ENCODE assay signal across 8 cellular contexts in the genomic region with DNA sequence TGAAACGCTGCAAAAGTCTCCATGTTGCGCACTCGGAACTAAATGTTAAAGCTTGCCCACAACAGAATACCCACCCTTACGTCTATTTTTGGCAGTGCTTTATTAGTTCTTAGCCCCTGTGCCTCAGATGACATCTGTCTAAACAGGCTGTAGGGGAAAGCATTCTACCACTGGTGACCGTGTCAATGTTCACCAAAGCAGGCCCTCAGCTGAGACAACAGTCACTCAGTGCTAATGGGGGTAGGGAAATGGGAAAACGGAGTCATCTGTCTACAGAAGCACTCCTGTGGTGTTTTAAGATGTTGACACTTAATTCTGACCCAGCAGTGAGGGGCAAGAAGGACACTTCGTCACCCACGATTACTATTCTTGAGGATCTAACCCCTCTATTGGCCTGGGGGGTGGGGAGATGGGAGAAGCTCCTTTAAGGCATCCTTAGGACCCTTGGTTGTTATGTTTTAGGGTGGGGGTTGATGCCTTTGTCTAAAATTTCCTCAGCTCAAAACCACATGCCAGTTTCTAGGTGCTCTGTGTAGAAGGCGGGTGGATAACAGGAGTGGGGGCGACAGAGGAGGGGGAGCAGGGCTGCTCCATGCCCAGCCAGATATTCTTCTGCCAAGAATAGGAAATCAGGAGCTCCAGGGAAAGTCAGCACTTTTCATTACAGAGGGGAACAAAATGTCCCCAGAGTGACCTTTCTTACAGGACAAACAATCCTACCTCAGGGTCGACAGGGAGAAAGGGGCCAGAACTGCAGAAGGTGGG. TPM values are rescaled to one million over a fixed set of nuclear protein-coding genes. Genes with fewer than 3 reads are reported as not detected.
DNase-seq lines count a peak whose midpoint lies in the region; ATAC-seq and TF ChIP-seq lines count a peak whose summit lies in the region.
"Had no signal": no experiment of that assay in that cellular context is flagged by ENCODE, and none has a peak within 500 bp of the region (broad histone marks: within the 10 kb centered on the region; RNA-seq: fewer than 3 reads in every experiment).

No MANE protein-coding gene starts in this region.

- H3K9me3 Mint-ChIP-seq in chondrocyte (ENCODE audit: low read depth): no peaks in the 10 kb centered on the region
- H3K9me3 Mint-ChIP-seq in natural killer cell treated with Interleukin-12 subunit alpha and Interleukin-12 subunit beta and Interleukin-15 and Interleukin-18, amount 100 ng/mL, for 72 hours: peaks cover 2% of the 10 kb centered on the region

- H3K36me3 ChIP-seq in DOHH2 (ENCODE audit: control insufficient read depth, low read length): peaks cover 33% of the 10 kb centered on the region

- TF ChIP-seq CTCF in DOHH2 (IDR thresholded peaks at IDR 0.05; ENCODE audit: low read depth, low read length, poor library complexity, severe bottlenecking) (no peak), chondrocyte (IDR thresholded peaks at IDR 0.05) (no peak)

- peaks cover 8% of the 10 kb centered on the region for H3K36me3 Mint-ChIP-seq in chondrocyte (ENCODE audit: low read depth)
- no peaks in the 10 kb centered on the region for H3K36me3 Mint-ChIP-seq in natural killer cell treated with Interleukin-12 subunit alpha and Interleukin-12 subunit beta and Interleukin-15 and Interleukin-18, amount 100 ng/mL, for 72 hours

- peak overlapping the region; percentile 51 for H3K4me3 Mint-ChIP-seq in chondrocyte (ENCODE audit: unreplicated experiment)
- peak overlapping the region; percentile 39 for H3K4me3 Mint-ChIP-seq in natural killer cell treated with Interleukin-12 subunit alpha and Interleukin-12 subunit beta and Interleukin-15 and Interleukin-18, amount 100 ng/mL, for 72 hours

- peak overlapping the region; percentile 84 for H3K27ac Mint-ChIP-seq in chondrocyte (ENCODE audit: unreplicated experiment)
- no peak overlapping the region for H3K27ac Mint-ChIP-seq in natural killer cell treated with Interleukin-12 subunit alpha and Interleukin-12 subunit beta and Interleukin-15 and Interleukin-18, amount 100 ng/mL, for 72 hours

- H3K27ac ChIP-seq in DOHH2 (ENCODE audit: low read depth, low read length): peak overlapping the region; percentile 63

- peak overlapping the region; percentile 91 for H3K4me2 ChIP-seq in DOHH2 (ENCODE audit: low read length)

- peaks cover 35% of the 10 kb centered on the region for H3K79me2 ChIP-seq in DOHH2 (ENCODE audit: control insufficient read depth, low read length)

- H3K27me3 Mint-ChIP-seq in chondrocyte (ENCODE audit: low read depth): peaks cover 2% of the 10 kb centered on the region
- H3K27me3 Mint-ChIP-seq in natural killer cell treated with Interleukin-12 subunit alpha and Interleukin-12 subunit beta and Interleukin-15 and Interleukin-18, amount 100 ng/mL, for 72 hours: peaks cover 56 to 59% of the 10 kb centered on the region in 2 donors

- H3K9me3 ChIP-seq in DOHH2 (ENCODE audit: control insufficient read depth, insufficient read depth, low read length): no peaks in the 10 kb centered on the region

- no peaks in the 10 kb centered on the region for H4K20me1 ChIP-seq in DOHH2 (ENCODE audit: control insufficient read depth, insufficient read depth, low read depth, low read length)

- peaks cover 46% of the 10 kb centered on the region for H3K4me1 Mint-ChIP-seq in chondrocyte (ENCODE audit: low read depth)
- peaks cover 11 to 13% of the 10 kb centered on the region in 2 donors for H3K4me1 Mint-ChIP-seq in natural killer cell treated with Interleukin-12 subunit alpha and Interleukin-12 subunit beta and Interleukin-15 and Interleukin-18, amount 100 ng/mL, for 72 hours (ENCODE audit: low read depth in 2 of 2)

- no peaks in the 10 kb centered on the region for H3K9me2 ChIP-seq in DOHH2 (replicated peaks; ENCODE audit: control insufficient read depth, low read length)

- H3K4me1 ChIP-seq in DOHH2 (ENCODE audit: control insufficient read depth, low read length): peaks cover 95% of the 10 kb centered on the region

- H3K27me3 ChIP-seq in DOHH2 (ENCODE audit: control insufficient read depth, low read length): peaks cover 6% of the 10 kb centered on the region; the same call in 1 of the 2 replicates

- DNase-seq in chondrocyte (ENCODE audit: low spot score): no peak
- DNase-seq in natural killer cell treated with Interleukin-12 subunit alpha and Interleukin-12 subunit beta and Interleukin-15 and Interleukin-18, amount 100 ng/mL, for 72 hours (ENCODE audit: low spot score): no peak
- no peak for DNase-seq in globus pallidus (ENCODE audit: low spot score)
- DNase-seq in ureter (ENCODE audit: low spot score): no peak
- DNase-seq in NCI-H1436 (lab: John Stamatoyannopoulos, UW): no peak
- DNase-seq: activated effector memory CD4-positive, alpha-beta T cell treated with Interleukin-2 at 50 U/mL for 16 hours had no signal

- 0 out of 2 replicates have a peak, but pooled peaks cover 5% of the 10 kb centered on the region for H3F3A ChIP-seq in DOHH2 (ENCODE audit: control insufficient read depth, insufficient read depth)

- peak overlapping the region; percentile 93 for H3K4me3 ChIP-seq in DOHH2 (ENCODE audit: low read length)

- no peak for ATAC-seq in natural killer cell treated with Interleukin-12 subunit alpha and Interleukin-12 subunit beta and Interleukin-15 and Interleukin-18, amount 100 ng/mL, for 72 hours

RNA-seq across cellular contexts. Expression of a gene that starts 15.6 kb away (rescaled TPM):
- total RNA-seq in chondrocyte (not detected in 3 replicates), ureter (not detected)
- total RNA-seq in natural killer cell treated with Interleukin-12 subunit alpha and Interleukin-12 subunit beta and Interleukin-15 and Interleukin-18, amount 100 ng/mL, for 72 hours: not detected
- total RNA-seq: HT1080 had no signal

RNA-seq across cellular contexts. Expression of a gene that starts 19.3 kb away (rescaled TPM):
- total RNA-seq in chondrocyte (2.1 to 4.1 TPM (median 3.6 TPM) in 3 replicates), ureter (4.8 TPM)
- not detected for total RNA-seq in natural killer cell treated with Interleukin-12 subunit alpha and Interleukin-12 subunit beta and Interleukin-15 and Interleukin-18, amount 100 ng/mL, for 72 hours

RNA-seq across cellular contexts. Expression of a gene that starts 21.5 kb away (rescaled TPM):
- 16.2 to 67.2 TPM (median 67.1 TPM) in 3 replicates for total RNA-seq in chondrocyte
- not detected for total RNA-seq in natural killer cell treated with Interleukin-12 subunit alpha and Interleukin-12 subunit beta and Interleukin-15 and Interleukin-18, amount 100 ng/mL, for 72 hours
- 14.6 TPM for total RNA-seq in ureter

RNA-seq across cellular contexts. Expression of a gene that starts 27.8 kb away (rescaled TPM):
- 22.8 to 26.0 TPM (median 24.3 TPM) in 3 replicates for total RNA-seq in chondrocyte
- 10 to 100 TPM; 16.6 to 32.5 TPM for total RNA-seq in natural killer cell treated with Interleukin-12 subunit alpha and Interleukin-12 subunit beta and Interleukin-15 and Interleukin-18, amount 100 ng/mL, for 72 hours
- 23.1 TPM for total RNA-seq in ureter

RNA-seq across cellular contexts. Expression of a gene that starts 45.2 kb away (rescaled TPM):
- 170 to 527 TPM (median 509 TPM) in 3 replicates for total RNA-seq in chondrocyte
- 1 to 10 TPM in 1 of 2 donors, under 1 TPM in 1; 0.74 to 1.7 TPM for total RNA-seq in natural killer cell treated with Interleukin-12 subunit alpha and Interleukin-12 subunit beta and Interleukin-15 and Interleukin-18, amount 100 ng/mL, for 72 hours
- 98.7 TPM for total RNA-seq in ureter

Comparison
In these comparisons a context has a peak if more than half of its experiments do, and no peak if none do; other contexts are left out.
1. RNA of a gene that starts 21.5 kb away (total RNA-seq): 16.2 to 67.2 TPM in chondrocyte and 14.6 TPM in ureter (single experiment); not detected in natural killer cell treated with Interleukin-12 subunit alpha and Interleukin-12 subunit beta and Interleukin-15 and Interleukin-18, amount 100 ng/mL, for 72 hours; every median in the first group is over 10 times any median in the second.